In the genomic region with DNA sequence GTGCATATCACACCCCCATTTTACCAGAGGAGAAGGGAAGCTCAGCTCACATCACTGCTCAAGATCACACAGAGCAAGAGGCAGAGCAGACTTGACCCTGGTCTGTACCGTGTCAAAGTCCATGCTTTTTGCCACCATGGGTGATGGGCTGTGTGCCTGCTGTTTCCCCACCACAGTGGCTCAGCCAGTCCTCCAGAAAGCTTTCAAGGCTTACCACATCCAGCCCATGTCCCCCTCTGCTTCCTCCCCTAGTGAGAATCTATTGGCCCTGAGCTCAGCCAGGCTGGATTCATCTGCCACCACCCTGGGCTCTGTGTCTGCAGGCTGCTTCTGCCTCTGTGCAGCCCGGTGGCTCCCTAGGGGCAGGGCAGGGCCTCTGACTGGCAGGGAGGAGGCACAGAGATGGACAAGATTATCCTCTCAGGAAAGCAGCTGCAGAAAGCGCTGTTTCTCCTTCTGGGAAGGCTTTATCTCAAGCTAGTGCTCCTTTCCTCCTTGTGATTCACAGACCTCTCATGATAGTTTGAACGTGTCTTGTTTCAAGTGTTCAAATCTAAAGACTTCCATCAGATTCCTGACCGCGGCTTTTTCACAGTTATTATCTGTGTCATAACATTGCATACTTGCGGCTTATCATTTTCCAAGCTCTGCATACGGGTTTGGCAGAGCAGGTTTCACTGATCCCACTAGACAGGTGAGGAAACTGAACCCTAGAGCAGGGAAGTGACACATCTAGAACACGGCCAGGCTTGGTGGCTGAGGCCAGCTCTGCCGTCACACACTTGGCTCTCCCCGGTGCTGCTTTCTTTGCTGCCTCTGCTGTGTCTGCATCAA, we compare ENCODE assay signal across 13 cellular contexts. TPM values are rescaled to one million over a fixed set of nuclear protein-coding genes. Genes with fewer than 3 reads are reported as not detected.
DNase-seq lines count a peak whose midpoint lies in the region; ATAC-seq, FAIRE-seq and TF ChIP-seq lines count a peak whose summit lies in the region.
"Had no signal": no experiment of that assay in that cellular context is flagged by ENCODE, and none has a peak within 500 bp of the region (broad histone marks: within the 10 kb centered on the region; RNA-seq: fewer than 3 reads in every experiment).

No MANE protein-coding gene starts in this region.

- peaks cover 2% of the 10 kb centered on the region for H3K9me1 ChIP-seq in K562 (ENCODE audit: control insufficient read depth, insufficient read depth, low read length)

- H3K36me3 ChIP-seq in Loucy (ENCODE audit: insufficient read depth, low read length) (no peaks in the 10 kb centered on the region), K562 (ENCODE audit: control insufficient read depth, insufficient read depth, low read length) (no peaks in the 10 kb centered on the region), mucosa of descending colon (ENCODE audit: low read depth) (no peaks in the 10 kb centered on the region)

- H3K27me3 ChIP-seq in Loucy (ENCODE audit: insufficient read depth, low read length, poor library complexity, severe bottlenecking) (no peaks in the 10 kb centered on the region), K562 (ENCODE audit: control insufficient read depth in 2 of 2, insufficient read depth in 2 of 2, low read length in 2 of 2) (no peaks in the 10 kb centered on the region)

- BruUV-seq in K562 (replicated peaks; lab: Mats Ljungman, UMichigan) = no TSS peak

- H4K20me1 ChIP-seq in Loucy (ENCODE audit: insufficient read depth, low read length, poor library complexity, severe bottlenecking) = no peaks in the 10 kb centered on the region
- H4K20me1 ChIP-seq in K562 (replicated peaks; ENCODE audit: control insufficient read depth, insufficient read depth, low read length) = peaks cover 9% of the 10 kb centered on the region

- no peaks in the 10 kb centered on the region for H3K9me2 ChIP-seq in Loucy (replicated peaks; ENCODE audit: low read depth, low read length)

- ATAC-seq in K562 (peak; percentile 68), mucosa of descending colon (peak; percentile 34), GM21526 (IDR thresholded peaks at IDR 0.05; ENCODE audit: low FRiP score, unreplicated experiment) (no peak), GM19463 (IDR thresholded peaks at IDR 0.05; ENCODE audit: unreplicated experiment) (no peak)

- peak; percentile 85 for FAIRE-seq in K562 (lab: Jason Lieb, UNC)

- H3K4me3 ChIP-seq in Loucy (ENCODE audit: low read length, poor library complexity, severe bottlenecking) (no peak overlapping the region), K562 (no peak overlapping the region), mucosa of descending colon (no peak overlapping the region)

- intact Hi-C loops in K562 (cut with micrococcal nuclease) = loop anchor here (2.0 kb wide), 1 partner anchor 21 kb away; no protein-coding TSS in a partner anchor
- intact Hi-C loops in mucosa of descending colon (cut with DNase I, micrococcal nuclease) = no loop called here

- peak; percentile 60 for TF ChIP-seq EP300 in K562 (IDR thresholded peaks at IDR 0.05; ENCODE audit: low read length)

- TF ChIP-seq POLR2A in K562 (conservative IDR thresholded peaks at IDR 0.05) = no peak

- no peak for TF ChIP-seq RAD21 in K562 (CRISPR knock-in tag; conservative IDR thresholded peaks at IDR 0.05 in 1 of 2, IDR thresholded peaks at IDR 0.05 in 1 of 2)

- no peaks in the 10 kb centered on the region for H3K9me3 ChIP-seq in Loucy (ENCODE audit: insufficient read depth, low read depth, low read length)
- no peaks in the 10 kb centered on the region for H3K9me3 ChIP-seq in K562 (replicated peaks; ENCODE audit: control insufficient read depth, insufficient read depth, low read depth, low read length)
- H3K9me3 ChIP-seq in mucosa of descending colon = no peaks in the 10 kb centered on the region

- H3K27ac ChIP-seq in K562 (ENCODE audit: extremely low read depth, low read depth, low read length) = no peak overlapping the region

- CTCF ChIA-PET in K562 (lab: Yijun Ruan, JAX; ENCODE audit: low intra/inter-chr PET ratio) = interaction anchor here (0.5 to 0.9 kb wide), 2 partner anchors 14 to 1221 kb away, joined by 3 to 4 read pairs; no protein-coding TSS in a partner anchor

- no peaks in the 10 kb centered on the region for H3F3A ChIP-seq in Loucy (ENCODE audit: low read depth)

- H3K4me2 ChIP-seq in Loucy (ENCODE audit: low read depth, low read length, poor library complexity, severe bottlenecking) (peak overlapping the region; percentile 4), K562 (ENCODE audit: insufficient read depth, low read length) (peak overlapping the region; percentile 19; the same call in 1 of the 2 replicates)

- H3K9ac ChIP-seq in Loucy (ENCODE audit: low read depth, low read length, poor library complexity, severe bottlenecking) = peak overlapping the region; percentile 15
- peak overlapping the region in 1 of 2 experiments; percentile 78; a peak in 2 of 4 replicates for H3K9ac ChIP-seq in K562 (ENCODE audit: insufficient read depth in 1 of 2, low read depth in 2 of 2, low read length in 2 of 2)

- TF ChIP-seq CTCF in Loucy (conservative IDR thresholded peaks at IDR 0.05; ENCODE audit: low read length) (no peak), K562 (IDR thresholded peaks at IDR 0.05 in 2 of 3, conservative IDR thresholded peaks at IDR 0.05 in 1 of 3; ENCODE audit: insufficient read depth in 2 of 3, low read depth in 1 of 3, low read length in 3 of 3) (no peak), mucosa of descending colon (IDR thresholded peaks at IDR 0.05) (no peak)

- POLR2A ChIA-PET in K562 (lab: Yijun Ruan, JAX) = interaction anchor here (0.5 to 1.9 kb wide), 18 partner anchors 10 to 272 kb away, joined by 3 to 13 read pairs (median 4); a partner anchor contains a TSS

- H3K4me1 ChIP-seq in Loucy (ENCODE audit: insufficient read depth, low read length, poor library complexity, severe bottlenecking) (peaks cover 21% of the 10 kb centered on the region), K562 (replicated peaks in 1 of 2; ENCODE audit: control insufficient read depth in 2 of 2, insufficient read depth in 2 of 2, low read length in 2 of 2) (peaks cover 29 to 40% of the 10 kb centered on the region in 2 experiments), mucosa of descending colon (ENCODE audit: low read depth) (peaks cover 44% of the 10 kb centered on the region)

- H2AFZ ChIP-seq in Loucy (ENCODE audit: low read length) (peak overlapping the region; percentile 1; the same call in 1 of the 2 replicates), K562 (ENCODE audit: low read depth, low read length) (peak overlapping the region; percentile 11)

- in situ Hi-C loops in K562 (cut with MboI) = no loop called here

- DNase-seq in COLO668 (lab: John Stamatoyannopoulos, UW; ENCODE audit: unreplicated experiment) = peak; percentile 17
- DNase-seq in K562 (ENCODE audit: extremely low read depth in 1 of 4, low spot score in 3 of 4) = peak in 2 of 4 experiments; percentile 48 to 69
- peak in 2 of 3 donors; percentile 42 to 68 for DNase-seq in mucosa of descending colon
- DNase-seq in activated CD4-positive, alpha-beta T cell treated with anti-CD3 and anti-CD28 coated beads for 4 hours = no peak
- DNase-seq in DMS79 treated with DMSO at 0.1 percent for 48 hours (lab: John Stamatoyannopoulos, UW) = no peak
- DNase-seq: COR-L47; MM.1S; naive B cell; SHP77 treated with DMSO at 0.1 percent for 48 hours; stimulated activated CD4-positive, alpha-beta T cell treated with anti-CD3 and anti-CD28 coated beads, Interleukin-2, amount 100 ng/mL, for 48 hours had no signal

- 2% methylated on average over 11 of the region's 11 CpGs for WGBS in K562 (ENCODE audit: insufficient coverage, low coverage, missing lambda C conversion rate)

- H3K79me2 ChIP-seq in Loucy (ENCODE audit: insufficient read depth, low read length) (no peaks in the 10 kb centered on the region), K562 (ENCODE audit: control insufficient read depth, insufficient read depth, low read length) (no peaks in the 10 kb centered on the region)

TF ChIP-seq in K562, 482 proteins besides CTCF, POLR2A, EP300 and RAD21 (continues in another document):
- TF ChIP-seq SMARCA4 (IDR thresholded peaks at IDR 0.05) (peak; percentile 67; the same call in 1 of the 2 replicates), ZNF699 (CRISPR knock-in tag; IDR thresholded peaks at IDR 0.05; ENCODE audit: insufficient replicate concordance) (no peak), CREB1 (IDR thresholded peaks at IDR 0.05) (peak; percentile 11; the same call in 1 of the 2 replicates), CREB1 (CRISPR knock-in tag; IDR thresholded peaks at IDR 0.05) (peak; percentile 61; the same call in 1 of the 2 replicates), ZNF354B (CRISPR knock-in tag; IDR thresholded peaks at IDR 0.05) (no peak), IRF2 (CRISPR knock-in tag; IDR thresholded peaks at IDR 0.05) (no peak), CCNT2 (IDR thresholded peaks at IDR 0.05; ENCODE audit: borderline replicate concordance, extremely low read depth, insufficient read length, low read depth, low read length) (peak; percentile 78), ETS2 (tag; IDR thresholded peaks at IDR 0.05; ENCODE audit: borderline replicate concordance, poor library complexity, severe bottlenecking) (no peak), COPS2 (conservative IDR thresholded peaks at IDR 0.05) (no peak)

RNA-seq across cellular contexts. Expression of a gene that starts 37.4 kb away (rescaled TPM):
- 511 and 945 TPM in 2 replicates for total RNA-seq in K562 (2011; cell fraction: chromatin; rRNA removed; ENCODE audit: low replicate concordance)
- 536 and 553 TPM in 2 replicates for total RNA-seq in K562 (2011; cell fraction: nucleolus; rRNA removed)
- 559 and 592 TPM in 2 replicates for total RNA-seq in K562 (2011; cell fraction: nucleoplasm; rRNA removed)
- total RNA-seq in K562 (2014; rRNA removed) (124 and 144 TPM in 2 replicates), K562 (2014; rRNA removed; fragmentation: Illumina TruSeq; extraction: Trizol) (66.5 and 70.7 TPM in 2 replicates), K562 (2015; rRNA removed; fragmentation: Illumina TruSeq; extraction: Trizol) (25.8 and 27.0 TPM in 2 replicates), K562 (2021) (131 and 159 TPM in 2 replicates), mucosa of descending colon (100 to 1,000 TPM in 1 of 3 donors, 10 to 100 TPM in 2; 89.4 to 165 (median 94.7) TPM)
- polyA plus RNA-seq in K562 (2011; rRNA removed) (271 and 467 TPM in 2 replicates), K562 (2014; fragmentation: Illumina TruSeq; extraction: Trizol) (134 and 172 TPM in 2 replicates), K562 (2014; fragmentation: Nextera tagmentation; extraction: Ambion mirVana) (10 to 100 TPM; 14.0 to 16.0 TPM), K562 (2014; rRNA removed) (179 and 182 TPM in 2 replicates)
- 222 and 346 TPM in 2 replicates for polyA plus RNA-seq in K562 (2011; cell fraction: cytosol; rRNA removed)
- polyA plus RNA-seq in K562 (2011; cell fraction: nucleus; rRNA removed) = 1,880 and 1,961 TPM in 2 replicates
- 112 and 555 TPM in 2 replicates for polyA plus RNA-seq in K562 (2012)
- polyA minus RNA-seq in K562 (2011; rRNA and poly(A)+ RNA removed) = 359 and 374 TPM in 2 replicates
- 79.8 and 123 TPM in 2 replicates for polyA minus RNA-seq in K562 (2011; cell fraction: cytosol; rRNA and poly(A)+ RNA removed)
- polyA minus RNA-seq in K562 (2011; cell fraction: nucleus; rRNA and poly(A)+ RNA removed) = 310 and 397 TPM in 2 replicates

Comparison
In these comparisons a context has a peak if more than half of its experiments do, and no peak if none do; other contexts are left out.
1. DNase-seq: peak in COLO668 (single experiment) and mucosa of descending colon (2 of 3); none in activated CD4-positive, alpha-beta T cell treated with anti-CD3 and anti-CD28 coated beads for 4 hours (0 of 2) and DMS79 treated with DMSO at 0.1 percent for 48 hours (single experiment).
2. ATAC-seq: peak in K562 (single experiment) and mucosa of descending colon (single experiment); none in GM21526 (single experiment) and GM19463 (single experiment).